Comparison of ENCODE assay signal across 1 cellular context in genomic region chr12:110698171-110698902, GRCh38.
TF ChIP-seq lines count a peak whose summit lies in the region.

No MANE protein-coding gene starts in this region.

TF ChIP-seq in K562, 482 proteins besides CTCF, POLR2A, EP300 and RAD21 (continued from another document and continues in another):
- TF ChIP-seq TSHZ1 (CRISPR knock-in tag; IDR thresholded peaks at IDR 0.05) (no peak), ZNF644 (tag; IDR thresholded peaks at IDR 0.05; ENCODE audit: low read depth) (no peak), ZNF253 (CRISPR knock-in tag; conservative IDR thresholded peaks at IDR 0.05) (no peak), SMAD4 (CRISPR knock-in tag; conservative IDR thresholded peaks at IDR 0.05) (peak; percentile 71; the same call in 1 of the 2 replicates), ZNF766 (CRISPR knock-in tag; conservative IDR thresholded peaks at IDR 0.05) (peak; percentile 59; the same call in 1 of the 2 replicates), ELK3 (CRISPR knock-in tag; IDR thresholded peaks at IDR 0.05) (no peak), TRIM28 (IDR thresholded peaks at IDR 0.05) (0 out of 2 replicates have a peak, but pooled peaks have one; percentile 27), RFX1 (IDR thresholded peaks at IDR 0.05) (no peak), MAX (CRISPR knock-in tag; IDR thresholded peaks at IDR 0.05) (peak; percentile 63), KLF13 (tag; IDR thresholded peaks at IDR 0.05; ENCODE audit: borderline replicate concordance, low read depth) (0 out of 2 replicates have a peak, but pooled peaks have one; percentile 33), EHMT2 (IDR thresholded peaks at IDR 0.05) (0 out of 2 replicates have a peak, but pooled peaks have one; percentile 68), E2F6 (IDR thresholded peaks at IDR 0.05; ENCODE audit: borderline replicate concordance in 1 of 2, extremely low read depth in 1 of 2, insufficient read depth in 1 of 2, insufficient read length in 1 of 2, low read depth in 1 of 2, low read length in 1 of 2, poor library complexity in 1 of 2, severe bottlenecking in 1 of 2) (peak; percentile 32 to 37), ZC3H8 (IDR thresholded peaks at IDR 0.05) (no peak), ILK (tag; IDR thresholded peaks at IDR 0.05; ENCODE audit: borderline replicate concordance, low read depth) (no peak), CHD2 (IDR thresholded peaks at IDR 0.05; ENCODE audit: low read depth, low read length) (no peak), ZKSCAN8 (CRISPR knock-in tag; IDR thresholded peaks at IDR 0.05) (no peak), DLX4 (CRISPR knock-in tag; IDR thresholded peaks at IDR 0.05) (no peak), POLR2H (tag; IDR thresholded peaks at IDR 0.05; ENCODE audit: low read depth) (no peak), POLR2AphosphoS2 (IDR thresholded peaks at IDR 0.05; ENCODE audit: low read length) (no peak), CREB3 (tag; conservative IDR thresholded peaks at IDR 0.05; ENCODE audit: low read depth) (no peak), ELF4 (CRISPR knock-in tag; IDR thresholded peaks at IDR 0.05) (no peak), ZNF639 (CRISPR knock-in tag; conservative IDR thresholded peaks at IDR 0.05 in 1 of 2, IDR thresholded peaks at IDR 0.05 in 1 of 2) (peak in 1 of 2 experiments; percentile 66; a peak in 2 of 4 replicates), CHCHD3 (CRISPR knock-in tag; IDR thresholded peaks at IDR 0.05) (no peak), BMI1 (IDR thresholded peaks at IDR 0.05; ENCODE audit: low read length) (no peak), ZNF395 (CRISPR knock-in tag; IDR thresholded peaks at IDR 0.05) (peak; percentile 17; the same call in 1 of the 2 replicates), E2F8 (IDR thresholded peaks at IDR 0.05; ENCODE audit: low read depth, partially characterized antibody) (no peak), MEIS2 (IDR thresholded peaks at IDR 0.05; ENCODE audit: partially characterized antibody) (peak; percentile 14), XRCC4 (IDR thresholded peaks at IDR 0.05; ENCODE audit: extremely low read depth, insufficient read depth, insufficient read length) (no peak), KDM2B (CRISPR knock-in tag; IDR thresholded peaks at IDR 0.05) (no peak), IFI16 (CRISPR knock-in tag; IDR thresholded peaks at IDR 0.05) (no peak), ZBTB49 (CRISPR knock-in tag; IDR thresholded peaks at IDR 0.05; ENCODE audit: borderline replicate concordance) (no peak), MNT (conservative IDR thresholded peaks at IDR 0.05) (peak in 1 of 2 experiments; percentile 45; a peak in 1 of 4 replicates), ZNF23 (CRISPR knock-in tag; IDR thresholded peaks at IDR 0.05) (no peak), TCF15 (CRISPR knock-in tag; IDR thresholded peaks at IDR 0.05) (no peak), CLOCK (CRISPR knock-in tag; IDR thresholded peaks at IDR 0.05; ENCODE audit: borderline replicate concordance) (no peak), NCOA1 (IDR thresholded peaks at IDR 0.05; ENCODE audit: low read depth) (0 out of 2 replicates have a peak, but pooled peaks have one; percentile 54), NONO (IDR thresholded peaks at IDR 0.05; ENCODE audit: low read depth in 2 of 2, low read length in 1 of 2) (0 out of 4 replicates have a peak, but pooled peaks of 1 of the 2 experiments have one; percentile 42)
